8 cellular contexts compared by ENCODE assay signal in the genomic region with DNA sequence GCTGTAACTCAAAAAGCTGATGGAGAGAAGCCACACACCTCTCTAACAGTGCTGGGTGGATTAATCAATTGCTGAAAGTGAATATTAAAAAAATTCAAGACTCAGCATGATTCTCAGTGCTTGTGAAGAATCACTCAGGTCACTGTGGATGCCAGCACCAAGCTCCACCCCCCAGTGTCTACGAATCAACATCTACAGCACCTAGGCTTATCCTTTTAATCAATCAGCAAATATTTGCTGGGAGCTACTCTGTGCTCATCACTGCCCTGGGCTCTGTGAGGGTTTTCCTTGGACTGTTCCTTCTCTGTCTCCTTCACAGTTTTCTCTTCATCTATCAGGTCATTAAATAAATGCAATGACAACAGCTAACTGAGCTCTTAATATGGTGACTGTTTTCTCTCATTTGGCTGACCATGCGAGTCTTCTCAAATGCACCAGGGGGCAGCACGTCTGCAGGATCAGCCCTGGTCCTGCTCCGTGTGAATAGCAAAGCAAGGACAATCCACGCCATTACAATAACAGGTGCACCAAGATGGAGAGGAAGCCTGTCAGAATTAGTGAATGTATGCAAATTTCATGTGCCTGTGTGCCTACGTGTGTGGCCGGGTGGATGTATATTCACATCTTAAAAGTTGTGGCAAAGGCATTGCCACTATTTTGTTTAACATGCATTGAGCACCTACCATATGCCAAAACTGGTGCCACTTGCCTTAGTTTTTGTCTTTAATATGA. TPM values are rescaled to one million over a fixed set of nuclear protein-coding genes. Genes with fewer than 3 reads are reported as not detected.
A peak's percentile ranks its signal among the peaks of the same experiment; 100 is the strongest.
DNase-seq lines count a peak whose midpoint lies in the region; ATAC-seq and TF ChIP-seq lines count a peak whose summit lies in the region.

No MANE protein-coding gene starts in this region.

- H3K4me3 ChIP-seq in psoas muscle = no peak overlapping the region

- peak; percentile 85 for ATAC-seq in GM21360 (IDR thresholded peaks at IDR 0.05; ENCODE audit: unreplicated experiment)
- peak in 3 of 4 donors; percentile 68 to 78 (median 74) for ATAC-seq in psoas muscle
- no peak for ATAC-seq in GM19467 (IDR thresholded peaks at IDR 0.05; ENCODE audit: unreplicated experiment)

- no peaks in the 10 kb centered on the region for H3K4me1 ChIP-seq in psoas muscle

- intact Hi-C loops in psoas muscle (cut with DNase I) = loop anchor here (2.0 kb wide), 2 partner anchors 161 to 163 kb away; no protein-coding TSS in a partner anchor

- no peak overlapping the region for H3K27ac ChIP-seq in psoas muscle

- DNase-seq in DMS53 treated with DMSO at 0.1 percent for 48 hours (lab: John Stamatoyannopoulos, UW; ENCODE audit: unreplicated experiment) (peak; percentile 87), HS-5 (ENCODE audit: low read depth) (peak; percentile 5), NCI-H82 treated with DMSO at 0.1 percent for 48 hours (lab: John Stamatoyannopoulos, UW; ENCODE audit: unreplicated experiment) (peak; percentile 94), glomerular visceral epithelial cell (ENCODE audit: extremely low spot score) (peak; percentile 57), psoas muscle (peak; percentile 29 to 61)
- peak; percentile 58 to 62 for DNase-seq in activated T-cell treated with anti-CD3 and anti-CD28 coated beads, Interleukin-2, amount 50 U/mL, for 48 hours

- TF ChIP-seq CTCF in psoas muscle (IDR thresholded peaks at IDR 0.05) = peak; percentile 68

- H3K36me3 ChIP-seq in psoas muscle (ENCODE audit: insufficient read depth in 1 of 2, low read depth in 1 of 2) = no peaks in the 10 kb centered on the region

- no peaks in the 10 kb centered on the region for H3K27me3 ChIP-seq in psoas muscle (ENCODE audit: insufficient read depth in 3 of 3, low read length in 2 of 3)

- no peaks in the 10 kb centered on the region for H3K9me3 ChIP-seq in psoas muscle

- 18 to 20% (median 19%) methylated on average over 7 of the region's 7 CpGs for WGBS in psoas muscle, 3 donors

RNA-seq across cellular contexts. Expression of a gene that starts 14.6 kb away (rescaled TPM):
- not detected for total RNA-seq in psoas muscle
- polyA plus RNA-seq in psoas muscle = not detected

Comparison
In these comparisons a context has a peak if more than half of its experiments do, and no peak if none do; other contexts are left out.
1. DNase-seq: peak in every context shown above with its lines; median percentile 94 in NCI-H82 treated with DMSO at 0.1 percent for 48 hours; 87 in DMS53 treated with DMSO at 0.1 percent for 48 hours; 60 in activated T-cell treated with anti-CD3 and anti-CD28 coated beads, Interleukin-2, amount 50 U/mL, for 48 hours; 57 in glomerular visceral epithelial cell; 45 in psoas muscle; 5 in HS-5.